ENCODE assay signal across 1 cellular context in the genomic region with DNA sequence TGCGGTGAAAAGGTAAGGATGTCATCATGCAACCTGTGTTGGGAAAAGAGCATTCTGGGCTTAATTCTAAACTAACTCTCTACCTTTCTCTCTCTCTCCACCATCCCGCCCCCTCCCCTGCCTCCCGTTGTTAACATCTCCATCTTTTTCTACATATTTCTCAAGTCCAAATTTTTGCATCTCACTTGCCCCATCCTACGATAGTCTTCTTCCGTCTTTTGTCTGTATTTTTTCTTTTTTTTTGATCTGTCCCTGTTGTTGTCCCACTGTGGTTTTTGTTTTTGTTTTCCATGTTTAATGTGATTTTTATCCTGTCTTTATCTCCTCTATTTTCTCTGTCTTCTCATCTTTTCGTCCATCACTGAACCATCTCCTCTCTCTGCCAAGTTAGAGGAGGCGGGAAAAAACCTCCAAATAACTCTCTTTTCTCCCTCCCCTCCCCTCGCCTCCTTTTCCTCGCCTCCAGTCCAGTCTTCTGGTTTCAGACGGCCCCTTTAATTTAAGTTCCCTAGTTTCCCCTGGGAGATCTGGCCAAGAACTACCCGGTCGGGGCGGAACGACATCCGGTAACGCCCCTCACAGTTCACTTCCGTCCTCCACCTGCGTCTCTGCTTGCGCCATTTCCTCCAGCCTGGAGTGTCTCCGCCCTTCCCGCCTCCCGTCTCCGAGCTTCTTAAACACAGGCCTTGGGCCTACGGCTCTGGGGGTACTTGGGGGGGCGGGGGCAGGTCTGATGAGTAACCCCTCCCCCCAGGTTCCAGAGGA.
A peak's percentile ranks its signal among the peaks of the same experiment; 100 is the strongest.
TF ChIP-seq lines count a peak whose summit lies in the region.

A gene with protein sequence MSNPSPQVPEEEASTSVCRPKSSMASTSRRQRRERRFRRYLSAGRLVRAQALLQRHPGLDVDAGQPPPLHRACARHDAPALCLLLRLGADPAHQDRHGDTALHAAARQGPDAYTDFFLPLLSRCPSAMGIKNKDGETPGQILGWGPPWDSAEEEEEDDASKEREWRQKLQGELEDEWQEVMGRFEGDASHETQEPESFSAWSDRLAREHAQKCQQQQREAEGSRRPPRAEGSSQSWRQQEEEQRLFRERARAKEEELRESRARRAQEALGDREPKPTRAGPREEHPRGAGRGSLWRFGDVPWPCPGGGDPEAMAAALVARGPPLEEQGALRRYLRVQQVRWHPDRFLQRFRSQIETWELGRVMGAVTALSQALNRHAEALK (plus strand): TSS at position 647 of the 765 bp plus-strand sequence. CDS start 87 bp downstream, at position 734.

TF ChIP-seq in HepG2, 621 proteins besides CTCF, POLR2A, EP300 and RAD21 (continued from another document and continues in another):
- TF ChIP-seq, protein P1, sequence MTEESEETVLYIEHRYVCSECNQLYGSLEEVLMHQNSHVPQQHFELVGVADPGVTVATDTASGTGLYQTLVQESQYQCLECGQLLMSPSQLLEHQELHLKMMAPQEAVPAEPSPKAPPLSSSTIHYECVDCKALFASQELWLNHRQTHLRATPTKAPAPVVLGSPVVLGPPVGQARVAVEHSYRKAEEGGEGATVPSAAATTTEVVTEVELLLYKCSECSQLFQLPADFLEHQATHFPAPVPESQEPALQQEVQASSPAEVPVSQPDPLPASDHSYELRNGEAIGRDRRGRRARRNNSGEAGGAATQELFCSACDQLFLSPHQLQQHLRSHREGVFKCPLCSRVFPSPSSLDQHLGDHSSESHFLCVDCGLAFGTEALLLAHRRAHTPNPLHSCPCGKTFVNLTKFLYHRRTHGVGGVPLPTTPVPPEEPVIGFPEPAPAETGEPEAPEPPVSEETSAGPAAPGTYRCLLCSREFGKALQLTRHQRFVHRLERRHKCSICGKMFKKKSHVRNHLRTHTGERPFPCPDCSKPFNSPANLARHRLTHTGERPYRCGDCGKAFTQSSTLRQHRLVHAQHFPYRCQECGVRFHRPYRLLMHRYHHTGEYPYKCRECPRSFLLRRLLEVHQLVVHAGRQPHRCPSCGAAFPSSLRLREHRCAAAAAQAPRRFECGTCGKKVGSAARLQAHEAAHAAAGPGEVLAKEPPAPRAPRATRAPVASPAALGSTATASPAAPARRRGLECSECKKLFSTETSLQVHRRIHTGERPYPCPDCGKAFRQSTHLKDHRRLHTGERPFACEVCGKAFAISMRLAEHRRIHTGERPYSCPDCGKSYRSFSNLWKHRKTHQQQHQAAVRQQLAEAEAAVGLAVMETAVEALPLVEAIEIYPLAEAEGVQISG (CRISPR knock-in tag; IDR thresholded peaks at IDR 0.05) = peak; percentile 95
- peak; percentile 71; the same call in 1 of the 2 replicates for TF ChIP-seq ZC3H13 (CRISPR knock-in tag; IDR thresholded peaks at IDR 0.05)
- TF ChIP-seq HNRNPL (IDR thresholded peaks at IDR 0.05; ENCODE audit: low read depth, low read length) = no peak
- no peak for TF ChIP-seq ARID2 (CRISPR knock-in tag; IDR thresholded peaks at IDR 0.05; ENCODE audit: borderline replicate concordance)
- TF ChIP-seq, protein P2, sequence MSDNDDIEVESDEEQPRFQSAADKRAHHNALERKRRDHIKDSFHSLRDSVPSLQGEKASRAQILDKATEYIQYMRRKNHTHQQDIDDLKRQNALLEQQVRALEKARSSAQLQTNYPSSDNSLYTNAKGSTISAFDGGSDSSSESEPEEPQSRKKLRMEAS (IDR thresholded peaks at IDR 0.05) = peak; percentile 82
- no peak for TF ChIP-seq NFE2L2 (IDR thresholded peaks at IDR 0.05; ENCODE audit: low read length)
- TF ChIP-seq, protein P3, sequence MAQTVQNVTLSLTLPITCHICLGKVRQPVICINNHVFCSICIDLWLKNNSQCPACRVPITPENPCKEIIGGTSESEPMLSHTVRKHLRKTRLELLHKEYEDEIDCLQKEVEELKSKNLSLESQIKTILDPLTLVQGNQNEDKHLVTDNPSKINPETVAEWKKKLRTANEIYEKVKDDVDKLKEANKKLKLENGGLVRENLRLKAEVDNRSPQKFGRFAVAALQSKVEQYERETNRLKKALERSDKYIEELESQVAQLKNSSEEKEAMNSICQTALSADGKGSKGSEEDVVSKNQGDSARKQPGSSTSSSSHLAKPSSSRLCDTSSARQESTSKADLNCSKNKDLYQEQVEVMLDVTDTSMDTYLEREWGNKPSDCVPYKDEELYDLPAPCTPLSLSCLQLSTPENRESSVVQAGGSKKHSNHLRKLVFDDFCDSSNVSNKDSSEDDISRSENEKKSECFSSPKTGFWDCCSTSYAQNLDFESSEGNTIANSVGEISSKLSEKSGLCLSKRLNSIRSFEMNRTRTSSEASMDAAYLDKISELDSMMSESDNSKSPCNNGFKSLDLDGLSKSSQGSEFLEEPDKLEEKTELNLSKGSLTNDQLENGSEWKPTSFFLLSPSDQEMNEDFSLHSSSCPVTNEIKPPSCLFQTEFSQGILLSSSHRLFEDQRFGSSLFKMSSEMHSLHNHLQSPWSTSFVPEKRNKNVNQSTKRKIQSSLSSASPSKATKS (CRISPR knock-in tag; IDR thresholded peaks at IDR 0.05) = no peak
- no peak for TF ChIP-seq RELA (CRISPR knock-in tag; IDR thresholded peaks at IDR 0.05)
- TF ChIP-seq HNRNPLL (IDR thresholded peaks at IDR 0.05; ENCODE audit: low read depth, low read length, poor library complexity, severe bottlenecking) = peak; percentile 84
- no peak for TF ChIP-seq ZNF256 (CRISPR knock-in tag; conservative IDR thresholded peaks at IDR 0.05)
- no peak for TF ChIP-seq ZNF460 (CRISPR knock-in tag; IDR thresholded peaks at IDR 0.05; ENCODE audit: borderline replicate concordance)
- no peak for TF ChIP-seq FOXJ3 (CRISPR knock-in tag; IDR thresholded peaks at IDR 0.05; ENCODE audit: borderline replicate concordance)
- TF ChIP-seq NPAS2 (CRISPR knock-in tag; IDR thresholded peaks at IDR 0.05; ENCODE audit: borderline replicate concordance) = no peak
- TF ChIP-seq, protein P4, sequence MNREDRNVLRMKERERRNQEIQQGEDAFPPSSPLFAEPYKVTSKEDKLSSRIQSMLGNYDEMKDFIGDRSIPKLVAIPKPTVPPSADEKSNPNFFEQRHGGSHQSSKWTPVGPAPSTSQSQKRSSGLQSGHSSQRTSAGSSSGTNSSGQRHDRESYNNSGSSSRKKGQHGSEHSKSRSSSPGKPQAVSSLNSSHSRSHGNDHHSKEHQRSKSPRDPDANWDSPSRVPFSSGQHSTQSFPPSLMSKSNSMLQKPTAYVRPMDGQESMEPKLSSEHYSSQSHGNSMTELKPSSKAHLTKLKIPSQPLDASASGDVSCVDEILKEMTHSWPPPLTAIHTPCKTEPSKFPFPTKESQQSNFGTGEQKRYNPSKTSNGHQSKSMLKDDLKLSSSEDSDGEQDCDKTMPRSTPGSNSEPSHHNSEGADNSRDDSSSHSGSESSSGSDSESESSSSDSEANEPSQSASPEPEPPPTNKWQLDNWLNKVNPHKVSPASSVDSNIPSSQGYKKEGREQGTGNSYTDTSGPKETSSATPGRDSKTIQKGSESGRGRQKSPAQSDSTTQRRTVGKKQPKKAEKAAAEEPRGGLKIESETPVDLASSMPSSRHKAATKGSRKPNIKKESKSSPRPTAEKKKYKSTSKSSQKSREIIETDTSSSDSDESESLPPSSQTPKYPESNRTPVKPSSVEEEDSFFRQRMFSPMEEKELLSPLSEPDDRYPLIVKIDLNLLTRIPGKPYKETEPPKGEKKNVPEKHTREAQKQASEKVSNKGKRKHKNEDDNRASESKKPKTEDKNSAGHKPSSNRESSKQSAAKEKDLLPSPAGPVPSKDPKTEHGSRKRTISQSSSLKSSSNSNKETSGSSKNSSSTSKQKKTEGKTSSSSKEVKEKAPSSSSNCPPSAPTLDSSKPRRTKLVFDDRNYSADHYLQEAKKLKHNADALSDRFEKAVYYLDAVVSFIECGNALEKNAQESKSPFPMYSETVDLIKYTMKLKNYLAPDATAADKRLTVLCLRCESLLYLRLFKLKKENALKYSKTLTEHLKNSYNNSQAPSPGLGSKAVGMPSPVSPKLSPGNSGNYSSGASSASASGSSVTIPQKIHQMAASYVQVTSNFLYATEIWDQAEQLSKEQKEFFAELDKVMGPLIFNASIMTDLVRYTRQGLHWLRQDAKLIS (CRISPR knock-in tag; IDR thresholded peaks at IDR 0.05) = no peak
- TF ChIP-seq, protein P5, sequence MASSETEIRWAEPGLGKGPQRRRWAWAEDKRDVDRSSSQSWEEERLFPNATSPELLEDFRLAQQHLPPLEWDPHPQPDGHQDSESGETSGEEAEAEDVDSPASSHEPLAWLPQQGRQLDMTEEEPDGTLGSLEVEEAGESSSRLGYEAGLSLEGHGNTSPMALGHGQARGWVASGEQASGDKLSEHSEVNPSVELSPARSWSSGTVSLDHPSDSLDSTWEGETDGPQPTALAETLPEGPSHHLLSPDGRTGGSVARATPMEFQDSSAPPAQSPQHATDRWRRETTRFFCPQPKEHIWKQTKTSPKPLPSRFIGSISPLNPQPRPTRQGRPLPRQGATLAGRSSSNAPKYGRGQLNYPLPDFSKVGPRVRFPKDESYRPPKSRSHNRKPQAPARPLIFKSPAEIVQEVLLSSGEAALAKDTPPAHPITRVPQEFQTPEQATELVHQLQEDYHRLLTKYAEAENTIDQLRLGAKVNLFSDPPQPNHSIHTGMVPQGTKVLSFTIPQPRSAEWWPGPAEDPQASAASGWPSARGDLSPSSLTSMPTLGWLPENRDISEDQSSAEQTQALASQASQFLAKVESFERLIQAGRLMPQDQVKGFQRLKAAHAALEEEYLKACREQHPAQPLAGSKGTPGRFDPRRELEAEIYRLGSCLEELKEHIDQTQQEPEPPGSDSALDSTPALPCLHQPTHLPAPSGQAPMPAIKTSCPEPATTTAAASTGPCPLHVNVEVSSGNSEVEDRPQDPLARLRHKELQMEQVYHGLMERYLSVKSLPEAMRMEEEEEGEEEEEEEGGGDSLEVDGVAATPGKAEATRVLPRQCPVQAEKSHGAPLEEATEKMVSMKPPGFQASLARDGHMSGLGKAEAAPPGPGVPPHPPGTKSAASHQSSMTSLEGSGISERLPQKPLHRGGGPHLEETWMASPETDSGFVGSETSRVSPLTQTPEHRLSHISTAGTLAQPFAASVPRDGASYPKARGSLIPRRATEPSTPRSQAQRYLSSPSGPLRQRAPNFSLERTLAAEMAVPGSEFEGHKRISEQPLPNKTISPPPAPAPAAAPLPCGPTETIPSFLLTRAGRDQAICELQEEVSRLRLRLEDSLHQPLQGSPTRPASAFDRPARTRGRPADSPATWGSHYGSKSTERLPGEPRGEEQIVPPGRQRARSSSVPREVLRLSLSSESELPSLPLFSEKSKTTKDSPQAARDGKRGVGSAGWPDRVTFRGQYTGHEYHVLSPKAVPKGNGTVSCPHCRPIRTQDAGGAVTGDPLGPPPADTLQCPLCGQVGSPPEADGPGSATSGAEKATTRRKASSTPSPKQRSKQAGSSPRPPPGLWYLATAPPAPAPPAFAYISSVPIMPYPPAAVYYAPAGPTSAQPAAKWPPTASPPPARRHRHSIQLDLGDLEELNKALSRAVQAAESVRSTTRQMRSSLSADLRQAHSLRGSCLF (CRISPR knock-in tag; IDR thresholded peaks at IDR 0.05; ENCODE audit: borderline replicate concordance) = no peak
- no peak for TF ChIP-seq POLR2AphosphoS2 (IDR thresholded peaks at IDR 0.05; ENCODE audit: low read depth, low read length)
- TF ChIP-seq MED8 (CRISPR knock-in tag; IDR thresholded peaks at IDR 0.05; ENCODE audit: insufficient replicate concordance) = no peak
- TF ChIP-seq, protein P6, sequence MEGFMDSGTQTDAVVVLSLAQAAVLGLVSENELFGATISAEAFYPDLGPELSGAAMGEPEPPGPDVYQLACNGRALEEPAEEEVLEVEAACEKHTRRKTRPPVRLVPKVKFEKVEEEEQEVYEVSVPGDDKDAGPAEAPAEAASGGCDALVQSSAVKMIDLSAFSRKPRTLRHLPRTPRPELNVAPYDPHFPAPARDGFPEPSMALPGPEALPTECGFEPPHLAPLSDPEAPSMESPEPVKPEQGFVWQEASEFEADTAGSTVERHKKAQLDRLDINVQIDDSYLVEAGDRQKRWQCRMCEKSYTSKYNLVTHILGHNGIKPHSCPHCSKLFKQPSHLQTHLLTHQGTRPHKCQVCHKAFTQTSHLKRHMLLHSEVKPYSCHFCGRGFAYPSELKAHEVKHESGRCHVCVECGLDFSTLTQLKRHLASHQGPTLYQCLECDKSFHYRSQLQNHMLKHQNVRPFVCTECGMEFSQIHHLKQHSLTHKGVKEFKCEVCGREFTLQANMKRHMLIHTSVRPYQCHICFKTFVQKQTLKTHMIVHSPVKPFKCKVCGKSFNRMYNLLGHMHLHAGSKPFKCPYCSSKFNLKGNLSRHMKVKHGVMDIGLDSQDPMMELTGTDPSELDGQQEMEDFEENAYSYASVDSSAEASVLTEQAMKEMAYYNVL (CRISPR knock-in tag; IDR thresholded peaks at IDR 0.05; ENCODE audit: borderline replicate concordance) = peak; percentile 38; the same call in 1 of the 2 replicates
- TF ChIP-seq NFKB2 (CRISPR knock-in tag; IDR thresholded peaks at IDR 0.05; ENCODE audit: borderline replicate concordance) = no peak
- TF ChIP-seq, protein P7, sequence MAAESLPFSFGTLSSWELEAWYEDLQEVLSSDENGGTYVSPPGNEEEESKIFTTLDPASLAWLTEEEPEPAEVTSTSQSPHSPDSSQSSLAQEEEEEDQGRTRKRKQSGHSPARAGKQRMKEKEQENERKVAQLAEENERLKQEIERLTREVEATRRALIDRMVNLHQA (CRISPR knock-in tag; IDR thresholded peaks at IDR 0.05) = no peak
- TF ChIP-seq XRCC5 (optimal IDR thresholded peaks at IDR 0.05; ENCODE audit: low read length) = peak; percentile 86
- TF ChIP-seq PCBP1 (IDR thresholded peaks at IDR 0.05; ENCODE audit: borderline replicate concordance, low read depth, low read length) = no peak
- no peak for TF ChIP-seq SMAD1 (CRISPR knock-in tag; IDR thresholded peaks at IDR 0.05; ENCODE audit: borderline replicate concordance, low read depth)
- TF ChIP-seq, protein P8, sequence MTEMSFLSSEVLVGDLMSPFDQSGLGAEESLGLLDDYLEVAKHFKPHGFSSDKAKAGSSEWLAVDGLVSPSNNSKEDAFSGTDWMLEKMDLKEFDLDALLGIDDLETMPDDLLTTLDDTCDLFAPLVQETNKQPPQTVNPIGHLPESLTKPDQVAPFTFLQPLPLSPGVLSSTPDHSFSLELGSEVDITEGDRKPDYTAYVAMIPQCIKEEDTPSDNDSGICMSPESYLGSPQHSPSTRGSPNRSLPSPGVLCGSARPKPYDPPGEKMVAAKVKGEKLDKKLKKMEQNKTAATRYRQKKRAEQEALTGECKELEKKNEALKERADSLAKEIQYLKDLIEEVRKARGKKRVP (CRISPR knock-in tag; IDR thresholded peaks at IDR 0.05) = peak in 1 of 2 experiments; percentile 80; a peak in 2 of 4 replicates
- TF ChIP-seq CBX1 (IDR thresholded peaks at IDR 0.05; ENCODE audit: low read depth) = peak; percentile 25
- TF ChIP-seq, protein P9, sequence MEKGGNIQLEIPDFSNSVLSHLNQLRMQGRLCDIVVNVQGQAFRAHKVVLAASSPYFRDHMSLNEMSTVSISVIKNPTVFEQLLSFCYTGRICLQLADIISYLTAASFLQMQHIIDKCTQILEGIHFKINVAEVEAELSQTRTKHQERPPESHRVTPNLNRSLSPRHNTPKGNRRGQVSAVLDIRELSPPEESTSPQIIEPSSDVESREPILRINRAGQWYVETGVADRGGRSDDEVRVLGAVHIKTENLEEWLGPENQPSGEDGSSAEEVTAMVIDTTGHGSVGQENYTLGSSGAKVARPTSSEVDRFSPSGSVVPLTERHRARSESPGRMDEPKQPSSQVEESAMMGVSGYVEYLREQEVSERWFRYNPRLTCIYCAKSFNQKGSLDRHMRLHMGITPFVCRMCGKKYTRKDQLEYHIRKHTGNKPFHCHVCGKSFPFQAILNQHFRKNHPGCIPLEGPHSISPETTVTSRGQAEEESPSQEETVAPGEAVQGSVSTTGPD (CRISPR knock-in tag; IDR thresholded peaks at IDR 0.05) = no peak
- no peak for TF ChIP-seq ESRRA (CRISPR knock-in tag; IDR thresholded peaks at IDR 0.05; ENCODE audit: low read depth)
- TF ChIP-seq CHCHD3 (CRISPR knock-in tag; IDR thresholded peaks at IDR 0.05) = no peak
- TF ChIP-seq KLF6 (CRISPR knock-in tag; IDR thresholded peaks at IDR 0.05) = no peak
- peak; percentile 62; the same call in 1 of the 2 replicates for TF ChIP-seq YEATS4 (CRISPR knock-in tag; IDR thresholded peaks at IDR 0.05; ENCODE audit: borderline replicate concordance)
